8 cellular contexts compared by ENCODE assay signal in the genomic region with DNA sequence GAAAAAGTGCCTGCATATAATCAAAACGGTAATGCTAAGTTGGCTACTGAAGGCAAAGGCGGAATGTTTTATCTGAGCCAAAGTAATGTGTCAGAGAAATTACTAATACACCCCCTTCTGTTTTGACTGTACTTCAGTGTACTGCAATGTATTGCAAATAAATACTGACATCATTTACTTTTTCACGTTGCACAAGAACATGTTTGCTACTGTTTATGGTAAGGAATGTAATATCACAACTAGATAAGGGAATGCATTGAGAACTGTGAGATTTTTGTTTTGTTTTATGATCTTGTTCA. TPM values are rescaled to one million over a fixed set of nuclear protein-coding genes. Genes with fewer than 3 reads are reported as not detected.
A peak's percentile ranks its signal among the peaks of the same experiment; 100 is the strongest.
DNase-seq lines count a peak whose midpoint lies in the region; ATAC-seq and TF ChIP-seq lines count a peak whose summit lies in the region.

No MANE protein-coding gene starts in this region.

- H4K20me1 ChIP-seq in OCI-LY3 (ENCODE audit: insufficient read depth, low read length) (peaks cover 6% of the 10 kb centered on the region; the same call in 1 of the 2 replicates), neural progenitor cell (ENCODE audit: low read depth) (peaks cover 34% of the 10 kb centered on the region)

- H3K27ac ChIP-seq in OCI-LY3 (ENCODE audit: low read length) (peak overlapping the region; percentile 62), neural progenitor cell (peak overlapping the region; percentile 81)
- peak overlapping the region; percentile 71 for H3K27ac ChIP-seq in effector memory CD4-positive, alpha-beta T cell (ENCODE audit: insufficient read depth, low read length, poor library complexity, severe bottlenecking)

- no peaks in the 10 kb centered on the region for H3K27me3 Mint-ChIP-seq in neural progenitor cell (ENCODE audit: insufficient read depth, low read depth)

- H3K36me3 ChIP-seq in OCI-LY3 (replicated peaks; ENCODE audit: low read depth, low read length): no peaks in the 10 kb centered on the region
- H3K36me3 ChIP-seq in effector memory CD4-positive, alpha-beta T cell (ENCODE audit: control insufficient read depth, insufficient read depth, low read length): no peaks in the 10 kb centered on the region
- H3K36me3 ChIP-seq in neural progenitor cell: no peaks in the 10 kb centered on the region

- H3K4me2 ChIP-seq in OCI-LY3 (ENCODE audit: low read length) (peak overlapping the region; percentile 89), neural progenitor cell (peak overlapping the region; percentile 86)

- in situ Hi-C loops in GM13977 (cut with MboI; ENCODE audit: low pct_unique_long_range_greater_than_20kb, low sequenced_read_pairs, unreplicated experiment): no loop called here

- H3K36me3 Mint-ChIP-seq in neural progenitor cell: no peaks in the 10 kb centered on the region

- no peaks in the 10 kb centered on the region for H3K9me3 ChIP-seq in OCI-LY3 (ENCODE audit: insufficient read depth, low read length)
- no peaks in the 10 kb centered on the region for H3K9me3 ChIP-seq in effector memory CD4-positive, alpha-beta T cell (ENCODE audit: control insufficient read depth, low read length)
- H3K9me3 ChIP-seq in neural progenitor cell (ENCODE audit: low read depth): no peaks in the 10 kb centered on the region

- peak; percentile 30 for DNase-seq in GM13977 (ENCODE audit: low spot score)
- no peak for DNase-seq in effector memory CD4-positive, alpha-beta T cell
- no peak for DNase-seq in neural progenitor cell (ENCODE audit: low spot score)
- DNase-seq in stimulated activated CD4-positive, alpha-beta T cell treated with anti-CD3 and anti-CD28 coated beads, Interleukin-1b, Interleukin-23, amount 100 ng/mL, for 48 hours: no peak

- ATAC-seq in HG02840 (IDR thresholded peaks at IDR 0.05; ENCODE audit: low FRiP score, unreplicated experiment): no peak
- ATAC-seq in GM18868 (IDR thresholded peaks at IDR 0.05; ENCODE audit: unreplicated experiment): no peak
- ATAC-seq in HG02642 (IDR thresholded peaks at IDR 0.05; ENCODE audit: poor library complexity, unreplicated experiment): no peak

- peak overlapping the region; percentile 93 for H3K27ac Mint-ChIP-seq in neural progenitor cell

- peaks cover 18% of the 10 kb centered on the region for H3K4me1 ChIP-seq in OCI-LY3 (ENCODE audit: low read length)
- peaks cover 10% of the 10 kb centered on the region for H3K4me1 ChIP-seq in effector memory CD4-positive, alpha-beta T cell (ENCODE audit: control insufficient read depth, insufficient read depth, low read length, poor library complexity, severe bottlenecking)
- peaks cover 39% of the 10 kb centered on the region for H3K4me1 ChIP-seq in neural progenitor cell

- peaks cover 34% of the 10 kb centered on the region for H3K4me1 Mint-ChIP-seq in neural progenitor cell

- peaks cover 31% of the 10 kb centered on the region for H3F3A ChIP-seq in neural progenitor cell (ENCODE audit: low read depth)

- H2AFZ ChIP-seq in OCI-LY3 (ENCODE audit: low read depth, low read length) (peak overlapping the region; percentile 90), neural progenitor cell (replicated peaks) (peak overlapping the region; percentile 55)

- peaks cover 16% of the 10 kb centered on the region for H3K27me3 ChIP-seq in OCI-LY3 (ENCODE audit: low read depth, low read length)
- H3K27me3 ChIP-seq in effector memory CD4-positive, alpha-beta T cell (replicated peaks; ENCODE audit: control insufficient read depth, insufficient read depth, low read length, poor library complexity, severe bottlenecking): no peaks in the 10 kb centered on the region
- no peaks in the 10 kb centered on the region for H3K27me3 ChIP-seq in neural progenitor cell

- peak overlapping the region; percentile 71 for H3K9ac ChIP-seq in OCI-LY3 (ENCODE audit: low read length)
- H3K9ac ChIP-seq in neural progenitor cell: no peak overlapping the region

- H3K4me3 Mint-ChIP-seq in neural progenitor cell: peak overlapping the region; percentile 93

- H3K9me3 Mint-ChIP-seq in neural progenitor cell: no peaks in the 10 kb centered on the region

- H3K4me3 ChIP-seq in OCI-LY3 (ENCODE audit: low read length) (peak overlapping the region; percentile 84), neural progenitor cell (peak overlapping the region; percentile 84)
- H3K4me3 ChIP-seq in effector memory CD4-positive, alpha-beta T cell (ENCODE audit: insufficient read depth, low read depth, low read length, poor library complexity, severe bottlenecking): peak overlapping the region; percentile 82

- H3K79me2 ChIP-seq in OCI-LY3 (ENCODE audit: low read length) (peaks cover 39% of the 10 kb centered on the region), neural progenitor cell (ENCODE audit: low read depth) (peaks cover 37% of the 10 kb centered on the region)

- TF ChIP-seq CTCF in GM13977 (IDR thresholded peaks at IDR 0.05; ENCODE audit: extremely low read depth, insufficient read depth, missing control alignments) (no peak), OCI-LY3 (IDR thresholded peaks at IDR 0.05; ENCODE audit: low read depth, low read length) (no peak), neural progenitor cell (IDR thresholded peaks at IDR 0.05) (no peak)

RNA-seq across cellular contexts. Expression of gene AGTPBP1, which starts 0.8 kb away (rescaled TPM):
- total RNA-seq in neural progenitor cell (ENCODE audit: low replicate concordance): 81.5 and 122 TPM in 2 replicates
